Comparison of ENCODE assay signal across 17 cellular contexts in genomic region chr9:125821078-125821477, GRCh38.
DNase-seq lines count a peak whose midpoint lies in the region; ATAC-seq and TF ChIP-seq lines count a peak whose summit lies in the region.
"Had no signal": no experiment of that assay in that cellular context is flagged by ENCODE, and none has a peak within 500 bp of the region (broad histone marks: within the 10 kb centered on the region; RNA-seq: fewer than 3 reads in every experiment).

No MANE protein-coding gene starts in this region.

- H3K4me2 ChIP-seq in OCI-LY1 (ENCODE audit: low read length), result peak overlapping the region; percentile 66
- H3K4me2 ChIP-seq: smooth muscle cell had no signal

- peaks cover 68% of the 10 kb centered on the region for H3K4me1 ChIP-seq in OCI-LY1 (ENCODE audit: insufficient read depth, low read length, severe bottlenecking)
- peaks cover 25% of the 10 kb centered on the region for H3K4me1 ChIP-seq in muscle layer of colon (ENCODE audit: insufficient read depth, low read length)

- H3K4me3 ChIP-seq in OCI-LY1 (ENCODE audit: low read depth, low read length, poor library complexity, severe bottlenecking) (peak overlapping the region; percentile 58), muscle layer of colon (ENCODE audit: low read depth in 1 of 2, low read length in 2 of 2) (peak overlapping the region in 1 of 2 donors; percentile 30), MG63 (no peak overlapping the region; the same call in 1 of the 2 replicates)
- H3K4me3 ChIP-seq: smooth muscle cell had no signal

- TF ChIP-seq CTCF in OCI-LY1 (IDR thresholded peaks at IDR 0.05; ENCODE audit: low read length), result no peak

- ATAC-seq in GM18502 (IDR thresholded peaks at IDR 0.05; ENCODE audit: poor library complexity, unreplicated experiment), result peak; percentile 59
- peak; percentile 42 for ATAC-seq in HG02759 (IDR thresholded peaks at IDR 0.05; ENCODE audit: unreplicated experiment)
- ATAC-seq: PC-3 had no signal

- no peak overlapping the region for H2AFZ ChIP-seq in OCI-LY1 (ENCODE audit: low read length)

- no peaks in the 10 kb centered on the region for H4K20me1 ChIP-seq in OCI-LY1 (ENCODE audit: insufficient read depth, low read length)

- peaks cover 22% of the 10 kb centered on the region for H3K79me2 ChIP-seq in OCI-LY1 (ENCODE audit: insufficient read depth, low read length)

- peak overlapping the region; percentile 90 for H3K27ac ChIP-seq in OCI-LY1 (ENCODE audit: low read depth, low read length, poor library complexity, severe bottlenecking)
- H3K27ac ChIP-seq in muscle layer of colon (ENCODE audit: low read depth, low read length), result no peak overlapping the region

- DNase-seq in retina (no peak), pons (ENCODE audit: low spot score) (no peak), MG63 (no peak), NCI-H2227 treated with DMSO at 0.1 percent for 48 hours (lab: John Stamatoyannopoulos, UW) (no peak)
- DNase-seq: activated CD4-positive, alpha-beta memory T cell treated with anti-CD3 and anti-CD28 coated beads, Interleukin-2, amount 10 ng/mL, durations not matched to agents 7 days and 5 days; activated gamma-delta T cell treated with Interleukin-2 at 50 U/mL for 16 hours; C1 segment of cervical spinal cord; effector memory CD4-positive, alpha-beta T cell; HFFc6; nephron progenitor cell; PC-3; substantia nigra had no signal

- H3F3A ChIP-seq in OCI-LY1 (ENCODE audit: insufficient read depth, low read length), result no peaks in the 10 kb centered on the region

- H3K9ac ChIP-seq in OCI-LY1 (ENCODE audit: low read length) (peak overlapping the region; percentile 66), muscle layer of colon (ENCODE audit: low read length) (peak overlapping the region; percentile 37)

- no peaks in the 10 kb centered on the region for H3K27me3 ChIP-seq in OCI-LY1 (ENCODE audit: insufficient read depth, low read length)
- H3K27me3 ChIP-seq in muscle layer of colon (ENCODE audit: control insufficient read depth in 1 of 2, insufficient read depth in 2 of 2, low read length in 2 of 2), result no peaks in the 10 kb centered on the region
- no peaks in the 10 kb centered on the region for H3K27me3 ChIP-seq in MG63

- H3K9me2 ChIP-seq in OCI-LY1 (ENCODE audit: low read depth, low read length), result no peaks in the 10 kb centered on the region

- H3K9me3 ChIP-seq in OCI-LY1 (ENCODE audit: low read length) (no peaks in the 10 kb centered on the region), muscle layer of colon (ENCODE audit: low read length) (no peaks in the 10 kb centered on the region), MG63 (no peaks in the 10 kb centered on the region)

- H3K36me3 ChIP-seq in OCI-LY1 (ENCODE audit: insufficient read depth, low read length) (no peaks in the 10 kb centered on the region), muscle layer of colon (ENCODE audit: insufficient read depth, low read length) (no peaks in the 10 kb centered on the region), MG63 (no peaks in the 10 kb centered on the region)
